13 cellular contexts compared by ENCODE assay signal in the genomic region with DNA sequence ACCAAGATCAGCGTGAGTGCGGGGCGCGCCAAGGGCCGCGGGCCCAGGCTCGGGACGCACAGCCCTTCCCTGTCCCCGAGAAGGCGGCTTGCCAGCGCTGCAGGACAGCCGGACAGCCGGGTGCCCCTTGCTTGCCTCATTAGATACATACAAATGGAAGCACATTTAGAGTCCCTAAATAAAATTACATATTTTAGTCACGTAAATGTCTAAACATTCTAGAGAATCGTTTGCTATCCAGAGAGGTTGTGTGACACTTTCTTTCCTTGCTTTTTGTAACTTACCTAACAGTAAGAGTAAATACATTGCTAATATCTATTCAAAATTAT. TPM values are rescaled to one million over a fixed set of nuclear protein-coding genes. Genes with fewer than 3 reads are reported as not detected.
DNase-seq lines count a peak whose midpoint lies in the region; ATAC-seq, FAIRE-seq and TF ChIP-seq lines count a peak whose summit lies in the region.
"Had no signal": no experiment of that assay in that cellular context is flagged by ENCODE, and none has a peak within 500 bp of the region (broad histone marks: within the 10 kb centered on the region; RNA-seq: fewer than 3 reads in every experiment).

No MANE protein-coding gene starts in this region.

- H3K9me3 Mint-ChIP-seq in astrocyte (ENCODE audit: unreplicated experiment), result peaks cover 3% of the 10 kb centered on the region
- peaks cover 6% of the 10 kb centered on the region for H3K9me3 Mint-ChIP-seq in activated CD4-positive, alpha-beta T cell treated with anti-CD3 and anti-CD28 coated beads for 36 hours (ENCODE audit: low read depth)

- H3K4me3 Mint-ChIP-seq in astrocyte (ENCODE audit: unreplicated experiment), result no peak overlapping the region
- H3K4me3 Mint-ChIP-seq in activated CD4-positive, alpha-beta T cell treated with anti-CD3 and anti-CD28 coated beads for 36 hours, result no peak overlapping the region
- H3K4me3 Mint-ChIP-seq: activated naive CD8-positive, alpha-beta T cell; IgD-negative memory B cell had no signal

- H3K4me3 ChIP-seq in HUES64 (ENCODE audit: low read length), result peak overlapping the region; percentile 71
- peak overlapping the region; percentile 23 for H3K4me3 ChIP-seq in astrocyte (ENCODE audit: insufficient read depth, low read depth, low read length)
- H3K4me3 ChIP-seq in suprapubic skin, result peak overlapping the region; percentile 29

- H3K79me2 ChIP-seq in astrocyte (ENCODE audit: insufficient read depth, low read length), result no peaks in the 10 kb centered on the region

- H3K4me2 ChIP-seq in astrocyte (ENCODE audit: low read length), result peak overlapping the region; percentile 68

- intact Hi-C loops in activated CD4-positive, alpha-beta T cell treated with anti-CD3 and anti-CD28 coated beads for 36 hours (cut with DNase I, micrococcal nuclease), result loop anchor here in 1 of 2 experiments (10.0 kb wide), 1 partner anchor 58 kb away; no protein-coding TSS in a partner anchor

- POLR2A ChIA-PET in activated CD4-positive, alpha-beta T cell treated with anti-CD3 and anti-CD28 coated beads for 36 hours (lab: Charles Lee), result no interaction called here

- no peaks in the 10 kb centered on the region for H3K36me3 ChIP-seq in HUES64 (ENCODE audit: insufficient read depth, low read length)
- H3K36me3 ChIP-seq in astrocyte (ENCODE audit: insufficient read depth, low read length), result no peaks in the 10 kb centered on the region
- no peaks in the 10 kb centered on the region for H3K36me3 ChIP-seq in suprapubic skin

- TF ChIP-seq EP300 in suprapubic skin (IDR thresholded peaks at IDR 0.05), result no peak

- no peak for TF ChIP-seq POLR2A in suprapubic skin (IDR thresholded peaks at IDR 0.05)

- H3K27ac Mint-ChIP-seq in astrocyte (ENCODE audit: unreplicated experiment), result no peak overlapping the region
- H3K27ac Mint-ChIP-seq in activated CD4-positive, alpha-beta T cell treated with anti-CD3 and anti-CD28 coated beads for 36 hours, result no peak overlapping the region
- H3K27ac Mint-ChIP-seq: activated naive CD8-positive, alpha-beta T cell; IgD-negative memory B cell had no signal

- no peaks in the 10 kb centered on the region for H4K20me1 ChIP-seq in astrocyte (ENCODE audit: insufficient read depth, low read length)

- H3K27me3 ChIP-seq in HUES64 (ENCODE audit: insufficient read depth, low read length) (peaks cover 63% of the 10 kb centered on the region), astrocyte (ENCODE audit: insufficient read depth, low read length) (peaks cover 31% of the 10 kb centered on the region), suprapubic skin (peaks cover 66% of the 10 kb centered on the region)

- H3K9ac ChIP-seq in HUES64 (ENCODE audit: low read depth, low read length) (no peak overlapping the region), astrocyte (ENCODE audit: low read length) (no peak overlapping the region)

- H3K9me3 ChIP-seq in HUES64 (ENCODE audit: insufficient read depth, low read depth, low read length) (no peaks in the 10 kb centered on the region), astrocyte (ENCODE audit: insufficient read depth, low read depth, low read length) (no peaks in the 10 kb centered on the region), suprapubic skin (no peaks in the 10 kb centered on the region)

- FAIRE-seq in astrocyte (lab: Jason Lieb, UNC), result no peak
- FAIRE-seq: TTC549 had no signal

- WGBS in HUES64, result 0% methylated on average over 15 of the region's 15 CpGs
- 17% methylated on average over 4 of the region's 15 CpGs for WGBS in suprapubic skin

- H3K27ac ChIP-seq in HUES64 (ENCODE audit: low read depth, low read length), result no peak overlapping the region
- no peak overlapping the region for H3K27ac ChIP-seq in astrocyte (ENCODE audit: low read depth, low read length)
- no peak overlapping the region for H3K27ac ChIP-seq in suprapubic skin

- ATAC-seq in activated CD4-positive, alpha-beta T cell treated with anti-CD3 and anti-CD28 coated beads for 36 hours, result no peak
- ATAC-seq: sciatic nerve had no signal

- DNase-seq in astrocyte (ENCODE audit: low read depth), result no peak
- DNase-seq in kidney tubule cell (ENCODE audit: low spot score), result peak; percentile 12
- DNase-seq in suprapubic skin (ENCODE audit: low spot score in 2 of 2), result no peak
- DNase-seq in activated CD4-positive, alpha-beta T cell treated with anti-CD3 and anti-CD28 coated beads for 36 hours, result no peak
- no peak for DNase-seq in activated CD4-positive, alpha-beta T cell treated with anti-CD3 and anti-CD28 coated beads, Interleukin-2, amount 50 U/mL, for 1 hour
- no peak for DNase-seq in cerebellar nuclear complex (lab: John Stamatoyannopoulos, UW)
- DNase-seq in NCI-H146 (lab: John Stamatoyannopoulos, UW), result no peak
- DNase-seq: NCI-H1436 treated with DMSO at 0.1 percent for 48 hours had no signal

- TF ChIP-seq CTCF in astrocyte (IDR thresholded peaks at IDR 0.05; ENCODE audit: insufficient read depth, low read depth, low read length) (no peak), suprapubic skin (IDR thresholded peaks at IDR 0.05) (no peak)

- peaks cover 20% of the 10 kb centered on the region for H3K4me1 ChIP-seq in HUES64 (ENCODE audit: insufficient read depth, low read length)
- no peaks in the 10 kb centered on the region for H3K4me1 ChIP-seq in astrocyte (ENCODE audit: insufficient read depth, low read length)
- H3K4me1 ChIP-seq in suprapubic skin, result peaks cover 18% of the 10 kb centered on the region

- H2AFZ ChIP-seq in astrocyte (ENCODE audit: low read depth, low read length), result peak overlapping the region; percentile 56

- no peaks in the 10 kb centered on the region for H3K36me3 Mint-ChIP-seq in astrocyte (ENCODE audit: low read depth, unreplicated experiment)
- peaks cover 2% of the 10 kb centered on the region for H3K36me3 Mint-ChIP-seq in activated CD4-positive, alpha-beta T cell treated with anti-CD3 and anti-CD28 coated beads for 36 hours (ENCODE audit: low read depth)
- H3K36me3 Mint-ChIP-seq: IgD-negative memory B cell had no signal

- CTCF ChIA-PET in activated CD4-positive, alpha-beta T cell treated with anti-CD3 and anti-CD28 coated beads for 36 hours (lab: Charles Lee), result no interaction called here

- peaks cover 40% of the 10 kb centered on the region for H3K27me3 Mint-ChIP-seq in astrocyte (ENCODE audit: low read depth, unreplicated experiment)
- peaks cover 28% of the 10 kb centered on the region for H3K27me3 Mint-ChIP-seq in activated CD4-positive, alpha-beta T cell treated with anti-CD3 and anti-CD28 coated beads for 36 hours

- no peaks in the 10 kb centered on the region for H3K4me1 Mint-ChIP-seq in astrocyte (ENCODE audit: low read depth, unreplicated experiment)
- no peaks in the 10 kb centered on the region for H3K4me1 Mint-ChIP-seq in activated CD4-positive, alpha-beta T cell treated with anti-CD3 and anti-CD28 coated beads for 36 hours
- H3K4me1 Mint-ChIP-seq: IgD-negative memory B cell had no signal

RNA-seq across cellular contexts. Expression of gene VSTM2A, which starts 4.8 kb away (rescaled TPM):
- polyA plus RNA-seq in HUES64 (2013, experiment 1 of 2), result 0.35 TPM
- polyA plus RNA-seq in HUES64 (2013, experiment 2 of 2), result 0.63 TPM
- total RNA-seq in astrocyte (0.20 TPM in 1 of 2 replicates, not detected in the other), suprapubic skin (under 1 TPM in 1 of 4 donors, not detected in 3; 0.49 TPM)
- not detected for total RNA-seq in activated CD4-positive, alpha-beta T cell treated with anti-CD3 and anti-CD28 coated beads for 36 hours
- total RNA-seq: sciatic nerve had no signal
- polyA plus RNA-seq: IgD-negative memory B cell had no signal
